Comparison of ENCODE assay signal across 1 cellular context in genomic region chr7:29989257-29989995, GRCh38.
A peak's percentile ranks its signal among the peaks of the same experiment; 100 is the strongest.
TF ChIP-seq lines count a peak whose summit lies in the region.

Gene SCRN1, minus strand, starts transcription at chr7:29989801. Its CDS starts 20,734 bp downstream, at chr7:29969067.

TF ChIP-seq in HEK293, 187 proteins besides CTCF, POLR2A, EP300 and RAD21 (continued from another document):
- TF ChIP-seq ZBTB6 (tag by site-specific recombination; IDR thresholded peaks at IDR 0.05) (no peak), ZBTB26 (tag by site-specific recombination; optimal IDR thresholded peaks at IDR 0.05) (peak; percentile 52), YY2 (tag by site-specific recombination; IDR thresholded peaks at IDR 0.05) (0 out of 2 replicates have a peak, but pooled peaks have one; percentile 57), ZBTB20 (tag by site-specific recombination; IDR thresholded peaks at IDR 0.05) (peak; percentile 95), ZNF610 (tag by site-specific recombination; IDR thresholded peaks at IDR 0.05; ENCODE audit: borderline replicate concordance) (no peak), ZNF639 (tag by site-specific recombination; IDR thresholded peaks at IDR 0.05) (no peak), GLIS2 (tag by site-specific recombination; IDR thresholded peaks at IDR 0.05) (peak; percentile 69), ZNF501 (tag by site-specific recombination; IDR thresholded peaks at IDR 0.05) (peak; percentile 59; the same call in 1 of the 2 replicates), BCL6B (tag by site-specific recombination; IDR thresholded peaks at IDR 0.05) (no peak), ZNF600 (tag by site-specific recombination; IDR thresholded peaks at IDR 0.05) (peak; percentile 36), PATZ1 (tag by site-specific recombination; IDR thresholded peaks at IDR 0.05) (peak; percentile 50), ZBTB8A (tag by site-specific recombination; IDR thresholded peaks at IDR 0.05) (peak; percentile 80), ZSCAN4 (tag by site-specific recombination; IDR thresholded peaks at IDR 0.05) (no peak), ZFP41 (tag by site-specific recombination; IDR thresholded peaks at IDR 0.05; ENCODE audit: borderline replicate concordance) (no peak), TCF7L2 (IDR thresholded peaks at IDR 0.05; ENCODE audit: borderline replicate concordance, low read depth, low read length) (no peak), ZNF843 (tag by site-specific recombination; IDR thresholded peaks at IDR 0.05) (no peak), ZFP37 (tag by site-specific recombination; IDR thresholded peaks at IDR 0.05) (no peak), ZNF837 (tag by site-specific recombination; IDR thresholded peaks at IDR 0.05) (no peak), ZSCAN30 (tag by site-specific recombination; IDR thresholded peaks at IDR 0.05) (0 out of 2 replicates have a peak, but pooled peaks have one; percentile 49), ZNF2 (tag by site-specific recombination; IDR thresholded peaks at IDR 0.05) (0 out of 2 replicates have a peak, but pooled peaks have one; percentile 23), PBX3 (CRISPR knock-in tag; IDR thresholded peaks at IDR 0.05) (no peak; the same call in 1 of the 2 replicates), YY1 (tag by site-specific recombination; IDR thresholded peaks at IDR 0.05) (peak; percentile 32; the same call in 1 of the 2 replicates), MZF1 (tag by site-specific recombination; IDR thresholded peaks at IDR 0.05; ENCODE audit: borderline replicate concordance) (no peak), ZIC2 (tag by site-specific recombination; IDR thresholded peaks at IDR 0.05) (peak; percentile 82), ZNF398 (tag by site-specific recombination; IDR thresholded peaks at IDR 0.05) (peak; percentile 45; the same call in 1 of the 2 replicates), ZSCAN16 (tag by site-specific recombination; IDR thresholded peaks at IDR 0.05) (no peak)
